Comparison of ENCODE assay signal across 10 cellular contexts in genomic region chr3:138862531-138862923, GRCh38. TPM values are rescaled to one million over a fixed set of nuclear protein-coding genes. Genes with fewer than 3 reads are reported as not detected.
DNase-seq lines count a peak whose midpoint lies in the region; ATAC-seq and TF ChIP-seq lines count a peak whose summit lies in the region.
"Had no signal": no experiment of that assay in that cellular context is flagged by ENCODE, and none has a peak within 500 bp of the region (broad histone marks: within the 10 kb centered on the region; RNA-seq: fewer than 3 reads in every experiment).

No MANE protein-coding gene starts in this region.

- peaks cover 16% of the 10 kb centered on the region for H3K4me1 ChIP-seq in A673 (ENCODE audit: insufficient read depth, low read length, poor library complexity, severe bottlenecking)
- H3K4me1 ChIP-seq in colonic mucosa, result no peaks in the 10 kb centered on the region
- H3K4me1 ChIP-seq: BLaER1 had no signal

- POLR2A ChIA-PET in A673 (lab: Charles Lee; ENCODE audit: low non-redundant PET), result no interaction called here

- DNase-seq in A673 (ENCODE audit: low spot score), result peak; percentile 37
- peak; percentile 81 for DNase-seq in NB4 (ENCODE audit: low read depth)
- peak; percentile 54 for DNase-seq in colonic mucosa
- peak; percentile 40 for DNase-seq in medulla oblongata (ENCODE audit: extremely low spot score)
- no peak for DNase-seq in NCI-H510A (lab: John Stamatoyannopoulos, UW)
- DNase-seq: NCI-H1436 treated with DMSO at 0.1 percent for 48 hours had no signal

- no TSS peak for BruUV-seq in A673 (replicated peaks; lab: Mats Ljungman, UMichigan)

- TF ChIP-seq CTCF in A673 (conservative IDR thresholded peaks at IDR 0.05; ENCODE audit: low read depth, low read length), result no peak
- TF ChIP-seq CTCF in NB4 (IDR thresholded peaks at IDR 0.05; ENCODE audit: low read depth, low read length), result no peak
- TF ChIP-seq CTCF in colonic mucosa (IDR thresholded peaks at IDR 0.05), result no peak

- H3K36me3 ChIP-seq in A673 (ENCODE audit: insufficient read depth, low read length, poor library complexity, severe bottlenecking), result no peaks in the 10 kb centered on the region
- H3K36me3 ChIP-seq in colonic mucosa, result no peaks in the 10 kb centered on the region
- H3K36me3 ChIP-seq: BLaER1 had no signal

- no peak overlapping the region for H3K4me3 ChIP-seq in A673 (ENCODE audit: low read depth, low read length, poor library complexity, severe bottlenecking)
- H3K4me3 ChIP-seq in NB4 (ENCODE audit: low read depth, low read length), result peak overlapping the region; percentile 25
- H3K4me3 ChIP-seq in colonic mucosa, result no peak overlapping the region
- H3K4me3 ChIP-seq: BLaER1 had no signal

- no peak for TF ChIP-seq POLR2A in NB4 (IDR thresholded peaks at IDR 0.05; ENCODE audit: extremely low read depth, insufficient read length)

- H3K27me3 ChIP-seq in A673 (replicated peaks; ENCODE audit: insufficient read depth, low read depth, low read length, poor library complexity), result no peaks in the 10 kb centered on the region
- no peaks in the 10 kb centered on the region for H3K27me3 ChIP-seq in colonic mucosa
- H3K27me3 ChIP-seq: BLaER1 had no signal

- intact Hi-C loops in A673 (cut with micrococcal nuclease; ENCODE audit: unreplicated experiment) (no loop called here), colonic mucosa (cut with DNase I) (no loop called here)

- CTCF ChIA-PET in A673 (lab: Charles Lee), result interaction anchor here (1.2 kb wide), 1 partner anchor 53 kb away, joined by 5 read pairs; no protein-coding TSS in a partner anchor

- H3K9me3 ChIP-seq in A673 (ENCODE audit: low read depth, low read length, poor library complexity, severe bottlenecking), result no peaks in the 10 kb centered on the region
- H3K9me3 ChIP-seq in colonic mucosa, result no peaks in the 10 kb centered on the region
- H3K9me3 ChIP-seq: BLaER1 had no signal

- H3K27ac ChIP-seq in A673 (ENCODE audit: low read depth, low read length, poor library complexity, severe bottlenecking) (no peak overlapping the region), colonic mucosa (peak overlapping the region; percentile 77)
- H3K27ac ChIP-seq: BLaER1 had no signal

- ATAC-seq in HG02678 (IDR thresholded peaks at IDR 0.05; ENCODE audit: unreplicated experiment), result no peak
- ATAC-seq in HG02852 (IDR thresholded peaks at IDR 0.05; ENCODE audit: unreplicated experiment), result no peak
- ATAC-seq in GM19467 (IDR thresholded peaks at IDR 0.05; ENCODE audit: unreplicated experiment), result no peak

- H3K9ac ChIP-seq in colonic mucosa (ENCODE audit: low read depth in 2 of 2, low read length in 2 of 2), result peak overlapping the region; percentile 13 to 64
- H3K9ac ChIP-seq: BLaER1 had no signal

RNA-seq across cellular contexts. Expression of gene PIK3CB, which starts 27.8 kb away (rescaled TPM):
- total RNA-seq in A673 (2021) (16.4 and 17.4 TPM in 2 replicates), colonic mucosa (10 to 100 TPM; 43.4 to 51.5 TPM)
